13 cellular contexts compared by ENCODE assay signal in genomic region chr14:31703056-31703455, GRCh38.
DNase-seq lines count a peak whose midpoint lies in the region; ATAC-seq and TF ChIP-seq lines count a peak whose summit lies in the region.
"Had no signal": no experiment of that assay in that cellular context is flagged by ENCODE, and none has a peak within 500 bp of the region (broad histone marks: within the 10 kb centered on the region; RNA-seq: fewer than 3 reads in every experiment).

No MANE protein-coding gene starts in this region.

- H3K4me2 ChIP-seq in GM23248 (ENCODE audit: unreplicated experiment): no peak overlapping the region
- H3K4me2 ChIP-seq: BLaER1 treated with 17β-estradiol and CSF1 and Interleukin-3, amounts not matched to agents 10 nM and 100 nM had no signal

- H3K4me1 ChIP-seq in GM23248 (ENCODE audit: insufficient read depth): no peaks in the 10 kb centered on the region
- H3K4me1 ChIP-seq in lower lobe of right lung: no peaks in the 10 kb centered on the region
- H3K4me1 ChIP-seq in transverse colon: no peaks in the 10 kb centered on the region
- H3K4me1 ChIP-seq: BLaER1 treated with 17β-estradiol and CSF1 and Interleukin-3, amounts not matched to agents 10 nM and 100 nM had no signal

- no peaks in the 10 kb centered on the region; the same call in 1 of the 2 replicates for H3K36me3 ChIP-seq in GM23248 (ENCODE audit: low read depth)
- no peaks in the 10 kb centered on the region for H3K36me3 ChIP-seq in lower lobe of right lung
- H3K36me3 ChIP-seq in transverse colon: no peaks in the 10 kb centered on the region

- peaks cover 13% of the 10 kb centered on the region for H3K4me1 Mint-ChIP-seq in endothelial cell (ENCODE audit: unreplicated experiment)
- H3K4me1 Mint-ChIP-seq: B cell had no signal

- DNase-seq in GM23248 (peak; percentile 2), SK-MEL-5 (ENCODE audit: low read depth, low spot score) (peak; percentile 63), endothelial cell (ENCODE audit: low spot score) (no peak), foreskin melanocyte (peak; percentile 70), G401 (ENCODE audit: low spot score) (no peak), lower lobe of right lung (no peak), transverse colon (no peak)
- DNase-seq: Calu3; CD8-positive, alpha-beta T cell; GDM1; H9 had no signal

- TF ChIP-seq CTCF in endothelial cell (IDR thresholded peaks at IDR 0.05; ENCODE audit: unreplicated experiment) (no peak), lower lobe of right lung (IDR thresholded peaks at IDR 0.05) (no peak), transverse colon (IDR thresholded peaks at IDR 0.05) (no peak)

- no peak for ATAC-seq in lower lobe of right lung
- ATAC-seq: CD8-positive, alpha-beta T cell had no signal

- 75 to 80% methylated on average over 2 of the region's 2 CpGs for WGBS in GM23248 (ENCODE audit: low coverage in 1 of 2, low lambda C conversion rate in 2 of 2, missing lambda C conversion rate in 2 of 2), 2 experiments
- 82 to 85% methylated on average over 2 of the region's 2 CpGs for WGBS in transverse colon (ENCODE audit: low coverage in 1 of 2), 2 donors

- H3K79me2 ChIP-seq in GM23248 (ENCODE audit: insufficient read depth): no peaks in the 10 kb centered on the region

- H3K9me2 ChIP-seq in GM23248 (ENCODE audit: insufficient read depth): no peaks in the 10 kb centered on the region

- peaks cover 48% of the 10 kb centered on the region for H3K36me3 Mint-ChIP-seq in endothelial cell (ENCODE audit: low read depth, unreplicated experiment)

- no peak for TF ChIP-seq POLR2A in transverse colon (IDR thresholded peaks at IDR 0.05)

- H3K27ac ChIP-seq in GM23248 (no peak overlapping the region), lower lobe of right lung (no peak overlapping the region), transverse colon (no peak overlapping the region)
- H3K27ac ChIP-seq: BLaER1 treated with 17β-estradiol and CSF1 and Interleukin-3, amounts not matched to agents 10 nM and 100 nM had no signal

- in situ Hi-C loops in GM23248 (cut with MboI) (no loop called here), SK-MEL-5 (cut with HindIII; ENCODE audit: low pct_unique_long_range_greater_than_20kb, low sequenced_read_pairs) (no loop called here), G401 (cut with HindIII; ENCODE audit: low sequenced_read_pairs) (no loop called here), transverse colon (cut with MboI; ENCODE audit: low pct_ligation_motif_present in 1 of 4, low pct_unique_long_range_greater_than_20kb in 1 of 4, low sequenced_read_pairs in 3 of 4) (no loop called here)

- H3K27me3 ChIP-seq in GM23248 (replicated peaks; ENCODE audit: insufficient read depth) (no peaks in the 10 kb centered on the region), lower lobe of right lung (ENCODE audit: low read depth) (no peaks in the 10 kb centered on the region), transverse colon (no peaks in the 10 kb centered on the region)
- H3K27me3 ChIP-seq: BLaER1 treated with 17β-estradiol and CSF1 and Interleukin-3, amounts not matched to agents 10 nM and 100 nM had no signal

- peak overlapping the region; percentile 45 for H3K4me3 Mint-ChIP-seq in endothelial cell (ENCODE audit: unreplicated experiment)
- H3K4me3 Mint-ChIP-seq: B cell; CD8-positive, alpha-beta T cell; H9 had no signal

- H3K9me3 ChIP-seq in GM23248 (ENCODE audit: low read depth) (no peaks in the 10 kb centered on the region), lower lobe of right lung (no peaks in the 10 kb centered on the region), transverse colon (no peaks in the 10 kb centered on the region)

- no peaks in the 10 kb centered on the region for H3F3A ChIP-seq in GM23248 (ENCODE audit: insufficient read depth)

- H3K27me3 Mint-ChIP-seq in endothelial cell (ENCODE audit: unreplicated experiment): peaks cover 1% of the 10 kb centered on the region
- H3K27me3 Mint-ChIP-seq: B cell had no signal

- intact Hi-C loops in lower lobe of right lung (cut with DNase I) (no loop called here), transverse colon (cut with DNase I; ENCODE audit: low total_unique reads) (no loop called here)

- H3K4me3 ChIP-seq in GM23248: no peak overlapping the region
- no peak overlapping the region for H3K4me3 ChIP-seq in lower lobe of right lung
- no peak overlapping the region for H3K4me3 ChIP-seq in transverse colon
- H3K4me3 ChIP-seq: BLaER1 treated with 17β-estradiol and CSF1 and Interleukin-3, amounts not matched to agents 10 nM and 100 nM had no signal

- no peak overlapping the region for H2AFZ ChIP-seq in GM23248

- H3K9ac ChIP-seq in GM23248: no peak overlapping the region
- H3K9ac ChIP-seq: BLaER1 treated with 17β-estradiol and CSF1 and Interleukin-3, amounts not matched to agents 10 nM and 100 nM had no signal

- H3K27ac Mint-ChIP-seq in endothelial cell (ENCODE audit: unreplicated experiment): no peak overlapping the region
- H3K27ac Mint-ChIP-seq: B cell; CD8-positive, alpha-beta T cell; H9 had no signal

- H3K9me3 Mint-ChIP-seq in endothelial cell (ENCODE audit: unreplicated experiment): peaks cover 9% of the 10 kb centered on the region

- H4K20me1 ChIP-seq in GM23248 (ENCODE audit: insufficient read depth): no peaks in the 10 kb centered on the region
- H4K20me1 ChIP-seq: BLaER1 treated with 17β-estradiol and CSF1 and Interleukin-3, amounts not matched to agents 10 nM and 100 nM had no signal

- no peak for TF ChIP-seq EP300 in transverse colon (IDR thresholded peaks at IDR 0.05; ENCODE audit: low read depth)

Comparison
In these comparisons a context has a peak if more than half of its experiments do, and no peak if none do; other contexts are left out.
1. DNase-seq: peak in GM23248 (single experiment), SK-MEL-5 (single experiment) and foreskin melanocyte (single experiment); none in endothelial cell (single experiment), G401 (single experiment), lower lobe of right lung (single experiment) and transverse colon (single experiment).